Comparison of ENCODE assay signal across 9 cellular contexts in genomic region chr12:121538699-121539061, GRCh38. TPM values are rescaled to one million over a fixed set of nuclear protein-coding genes. Genes with fewer than 3 reads are reported as not detected.
A peak's percentile ranks its signal among the peaks of the same experiment; 100 is the strongest.
DNase-seq lines count a peak whose midpoint lies in the region; ATAC-seq and TF ChIP-seq lines count a peak whose summit lies in the region.
"Had no signal": no experiment of that assay in that cellular context is flagged by ENCODE, and none has a peak within 500 bp of the region (broad histone marks: within the 10 kb centered on the region; RNA-seq: fewer than 3 reads in every experiment).

No MANE protein-coding gene starts in this region.

- peaks cover 41% of the 10 kb centered on the region for H3K4me1 Mint-ChIP-seq in activated CD4-positive, alpha-beta T cell treated with anti-CD3 and anti-CD28 coated beads for 36 hours
- H3K4me1 Mint-ChIP-seq in endothelial cell (ENCODE audit: unreplicated experiment): peaks cover 5% of the 10 kb centered on the region

- H3K4me3 ChIP-seq in sigmoid colon: peak overlapping the region in 1 of 4 donors; percentile 74

- TF ChIP-seq POLR2A in sigmoid colon (IDR thresholded peaks at IDR 0.05): no peak

- no peaks in the 10 kb centered on the region for H3K27me3 Mint-ChIP-seq in activated CD4-positive, alpha-beta T cell treated with anti-CD3 and anti-CD28 coated beads for 36 hours
- H3K27me3 Mint-ChIP-seq in endothelial cell (ENCODE audit: unreplicated experiment): peaks cover 8% of the 10 kb centered on the region

- H3K9me3 Mint-ChIP-seq in activated CD4-positive, alpha-beta T cell treated with anti-CD3 and anti-CD28 coated beads for 36 hours (ENCODE audit: low read depth): no peaks in the 10 kb centered on the region
- no peaks in the 10 kb centered on the region for H3K9me3 Mint-ChIP-seq in endothelial cell (ENCODE audit: unreplicated experiment)

- intact Hi-C loops in activated CD4-positive, alpha-beta T cell treated with anti-CD3 and anti-CD28 coated beads for 36 hours (cut with DNase I, micrococcal nuclease): loop anchor here (1.0 to 5.0 kb wide), 3 partner anchors 89 to 149 kb away; partner anchors contain the start of gene ORAI1 (in 1 of the 2)
- intact Hi-C loops in sigmoid colon (cut with DNase I): loop anchor here (5.0 to 10.0 kb wide), 3 partner anchors 36 to 236 kb away; no protein-coding TSS in a partner anchor

- no peaks in the 10 kb centered on the region for H3K27me3 ChIP-seq in sigmoid colon

- no peak for TF ChIP-seq CTCF in endothelial cell (IDR thresholded peaks at IDR 0.05; ENCODE audit: unreplicated experiment)
- TF ChIP-seq CTCF in sigmoid colon (IDR thresholded peaks at IDR 0.05): no peak
- no peak for TF ChIP-seq CTCF in GM20000 (IDR thresholded peaks at IDR 0.05; ENCODE audit: extremely low read depth, missing control alignments)

- DNase-seq in activated CD4-positive, alpha-beta T cell treated with anti-CD3 and anti-CD28 coated beads for 36 hours: peak; percentile 37
- no peak for DNase-seq in activated CD4-positive, alpha-beta T cell treated with anti-CD3 and anti-CD28 coated beads for 1 hour
- DNase-seq in NCI-H510A (lab: John Stamatoyannopoulos, UW) (peak; percentile 33), endothelial cell (ENCODE audit: low spot score) (no peak), sigmoid colon (no peak), activated gamma-delta T cell (lab: John Stamatoyannopoulos, UW) (no peak), GM20000 (ENCODE audit: low spot score) (no peak)

- H3K36me3 ChIP-seq in sigmoid colon: no peaks in the 10 kb centered on the region

- no peak for TF ChIP-seq EP300 in sigmoid colon (IDR thresholded peaks at IDR 0.05)

- peak overlapping the region in 3 of 4 donors; percentile 87 to 96 (median 95) for H3K27ac ChIP-seq in sigmoid colon
- H3K27ac ChIP-seq: epithelial cell of prostate had no signal

- ATAC-seq in activated CD4-positive, alpha-beta T cell treated with anti-CD3 and anti-CD28 coated beads for 36 hours: no peak
- ATAC-seq in HG03571 (IDR thresholded peaks at IDR 0.05; ENCODE audit: unreplicated experiment): no peak

- H3K36me3 Mint-ChIP-seq in activated CD4-positive, alpha-beta T cell treated with anti-CD3 and anti-CD28 coated beads for 36 hours (ENCODE audit: low read depth): peaks cover 5% of the 10 kb centered on the region
- peaks cover under 1% of the 10 kb centered on the region for H3K36me3 Mint-ChIP-seq in endothelial cell (ENCODE audit: low read depth, unreplicated experiment)

- 12 to 56% methylated on average over 5 of the region's 5 CpGs for WGBS in sigmoid colon, 2 donors

- POLR2A ChIA-PET in activated CD4-positive, alpha-beta T cell treated with anti-CD3 and anti-CD28 coated beads for 36 hours (lab: Charles Lee): interaction anchor here (0.7 kb wide), 1 partner anchor 38 kb away, joined by 4 read pairs; no protein-coding TSS in a partner anchor

- CTCF ChIA-PET in activated CD4-positive, alpha-beta T cell treated with anti-CD3 and anti-CD28 coated beads for 36 hours (lab: Charles Lee): no interaction called here

- peak overlapping the region; percentile 78 for H3K4me3 Mint-ChIP-seq in activated CD4-positive, alpha-beta T cell treated with anti-CD3 and anti-CD28 coated beads for 36 hours
- H3K4me3 Mint-ChIP-seq in endothelial cell (ENCODE audit: unreplicated experiment): peak overlapping the region; percentile 87

- H3K27ac Mint-ChIP-seq in activated CD4-positive, alpha-beta T cell treated with anti-CD3 and anti-CD28 coated beads for 36 hours: peak overlapping the region; percentile 90
- H3K27ac Mint-ChIP-seq in endothelial cell (ENCODE audit: unreplicated experiment): no peak overlapping the region

- no peaks in the 10 kb centered on the region for H3K9me3 ChIP-seq in sigmoid colon

- peaks cover 0 to 33% (median 30%) of the 10 kb centered on the region in 4 donors for H3K4me1 ChIP-seq in sigmoid colon

RNA-seq across cellular contexts. Expression of gene KDM2B, which starts 42.1 kb away (rescaled TPM):
- 10 to 100 TPM; 39.2 to 48.7 TPM for total RNA-seq in activated CD4-positive, alpha-beta T cell treated with anti-CD3 and anti-CD28 coated beads for 36 hours
- total RNA-seq in endothelial cell (ENCODE audit: unreplicated experiment): 36.7 TPM
- total RNA-seq in sigmoid colon: 10 to 100 TPM; 16.1 to 31.7 (median 18.5) TPM
- 10 to 100 TPM in 1 of 3 donors, 1 to 10 TPM in 2; 4.8 to 23.2 (median 9.9) TPM for polyA plus RNA-seq in sigmoid colon

Comparison
In these comparisons a context has a peak if more than half of its experiments do, and no peak if none do; other contexts are left out.
1. DNase-seq: peak in activated CD4-positive, alpha-beta T cell treated with anti-CD3 and anti-CD28 coated beads for 36 hours (single experiment) and NCI-H510A (single experiment); none in activated CD4-positive, alpha-beta T cell treated with anti-CD3 and anti-CD28 coated beads for 1 hour (single experiment), endothelial cell (single experiment), sigmoid colon (single experiment), activated gamma-delta T cell (single experiment) and GM20000 (single experiment).